19 cellular contexts compared by ENCODE assay signal in the genomic region with DNA sequence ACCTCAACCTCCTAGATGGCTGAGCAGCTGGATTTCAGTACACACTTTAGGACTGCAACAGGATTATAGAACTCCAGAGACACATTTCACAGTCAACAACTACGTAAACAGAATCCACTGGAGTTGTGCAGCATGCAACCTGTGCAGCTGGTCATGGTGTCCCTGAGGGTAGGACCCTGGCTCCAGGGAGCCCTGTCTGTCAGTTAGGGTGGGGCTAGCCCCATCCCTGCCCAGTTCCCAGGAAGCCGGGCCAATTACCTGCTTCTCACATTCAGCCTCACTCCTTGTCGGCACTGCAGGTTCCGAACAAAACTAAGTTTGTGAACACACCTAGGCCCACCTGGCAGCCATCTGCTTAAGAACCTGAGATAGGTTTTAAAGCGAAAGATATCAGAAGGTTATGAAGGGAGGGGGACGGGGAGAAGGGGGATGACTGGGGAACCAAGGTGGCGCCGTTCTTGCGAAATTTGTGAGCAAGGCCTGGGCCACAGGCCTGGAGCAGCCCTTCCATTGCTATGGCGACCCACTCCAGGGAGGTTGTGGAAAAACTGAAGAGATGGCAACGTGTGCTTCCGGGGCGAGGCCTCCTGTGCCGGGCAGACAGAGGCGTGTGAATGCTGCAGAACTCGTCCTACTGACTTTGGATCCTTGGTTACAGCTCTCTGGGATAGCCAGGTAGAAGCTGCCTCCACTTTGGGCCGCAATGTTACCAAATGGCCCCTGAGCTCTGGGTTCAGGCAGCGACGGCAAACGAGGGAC. TPM values are rescaled to one million over a fixed set of nuclear protein-coding genes. Genes with fewer than 3 reads are reported as not detected.
DNase-seq lines count a peak whose midpoint lies in the region; ATAC-seq, FAIRE-seq and TF ChIP-seq lines count a peak whose summit lies in the region.
"Had no signal": no experiment of that assay in that cellular context is flagged by ENCODE, and none has a peak within 500 bp of the region (broad histone marks: within the 10 kb centered on the region; RNA-seq: fewer than 3 reads in every experiment).

No MANE protein-coding gene starts in this region.

- ATAC-seq in GM21529 (IDR thresholded peaks at IDR 0.05; ENCODE audit: unreplicated experiment): no peak
- no peak for ATAC-seq in HG02678 (IDR thresholded peaks at IDR 0.05; ENCODE audit: unreplicated experiment)
- ATAC-seq: GM12878; stimulated activated naive B cell treated with anti-CD40 and anti-IgM and Interleukin-4, amounts not matched to agents 10 μg/mL and 1 μg/mL and 100 μg/mL, for 72 hours had no signal

- no peaks in the 10 kb centered on the region for H3K79me2 ChIP-seq in H1 (ENCODE audit: control insufficient read depth in 1 of 2, insufficient read depth in 2 of 2, low read length in 2 of 2)

- no peak overlapping the region for H3K56ac ChIP-seq in H1 (replicated peaks; ENCODE audit: insufficient read length, low read depth, low read length)

- no peaks in the 10 kb centered on the region; the same call in 1 of the 2 replicates for H3K79me1 ChIP-seq in H1 (ENCODE audit: low read depth, low read length)
- no peaks in the 10 kb centered on the region for H3K79me1 ChIP-seq in neuronal stem cell (ENCODE audit: low read depth, low read length)

- TF ChIP-seq POLR2A in H1 (IDR thresholded peaks at IDR 0.05; ENCODE audit: control extremely low read depth in 1 of 2, low read depth in 2 of 2, low read length in 2 of 2): no peak

- no peak for FAIRE-seq in H1 (lab: Jason Lieb, UNC)
- FAIRE-seq: GM12878 had no signal

- H3K4me1 ChIP-seq in H1 (replicated peaks in 1 of 4; ENCODE audit: control insufficient read depth in 3 of 4, insufficient read depth in 4 of 4, low read length in 3 of 4) (no peaks in the 10 kb centered on the region; a peak in 1 of 7 replicates), neuronal stem cell (ENCODE audit: control insufficient read depth in 2 of 2, insufficient read depth in 1 of 2, low read depth in 1 of 2, low read length in 2 of 2) (peaks cover 5 to 12% of the 10 kb centered on the region in 2 donors)

- H2BK15ac ChIP-seq in H1 (ENCODE audit: low read length): no peak overlapping the region
- H2BK15ac ChIP-seq in neuronal stem cell (ENCODE audit: low read length): no peak overlapping the region

- H2BK5ac ChIP-seq in H1 (ENCODE audit: low read depth, low read length): no peak overlapping the region
- H2BK5ac ChIP-seq in neuronal stem cell (ENCODE audit: low read length): no peak overlapping the region

- no peak for TF ChIP-seq CTCF in 22Rv1 (IDR thresholded peaks at IDR 0.05)
- no peak for TF ChIP-seq CTCF in H1 (IDR thresholded peaks at IDR 0.05; ENCODE audit: control extremely low read depth in 1 of 3, insufficient read depth in 1 of 3, low read depth in 1 of 3, low read length in 3 of 3)

- H3K14ac ChIP-seq in H1 (ENCODE audit: insufficient read length) (no peak overlapping the region), neuronal stem cell (ENCODE audit: low read length) (no peak overlapping the region)

- H3K9me3 ChIP-seq in H1 (ENCODE audit: insufficient read depth in 2 of 2, low read depth in 1 of 2, low read length in 1 of 2): no peaks in the 10 kb centered on the region
- no peaks in the 10 kb centered on the region for H3K9me3 ChIP-seq in neuronal stem cell (replicated peaks in 1 of 2; ENCODE audit: control insufficient read depth in 2 of 2, insufficient read depth in 1 of 2, low read depth in 1 of 2, low read length in 2 of 2)
- H3K9me3 ChIP-seq: adrenal gland had no signal

- CTCF ChIA-PET in H1 (lab: Charles Lee; ENCODE audit: partially characterized antibody): interaction anchor here (0.7 to 8.1 kb wide), 6 partner anchors 14 to 209 kb away, joined by 3 to 89 read pairs (median 4); no protein-coding TSS in a partner anchor

- 85% methylated on average over 18 of the region's 20 CpGs; no CpG with 5 or more reads in 1 of the 2 experiments for WGBS in H1 (ENCODE audit: extremely low coverage in 1 of 2, insufficient coverage in 1 of 2, insufficient read length in 1 of 2, insufficient replicate concordance in 2 of 2, low coverage in 1 of 2, low lambda C conversion rate in 2 of 2, missing lambda C conversion rate in 1 of 2), 2 experiments
- WGBS in neuronal stem cell (ENCODE audit: extremely low coverage in 2 of 2, insufficient read length in 2 of 2, insufficient replicate concordance in 1 of 2), 2 donors: no CpG with 5 or more reads among the region's 20 CpGs

- H3K23ac ChIP-seq in H1 (ENCODE audit: insufficient read length) (no peak overlapping the region), neuronal stem cell (ENCODE audit: low read depth, low read length, poor library complexity) (no peak overlapping the region)

- H2AFZ ChIP-seq in H1 (ENCODE audit: low read length) (no peak overlapping the region), neuronal stem cell (ENCODE audit: low read length) (no peak overlapping the region)

- H2BK12ac ChIP-seq in H1 (ENCODE audit: low read depth, low read length) (0 out of 2 replicates have a peak overlapping the region, but pooled peaks have one; percentile 39), neuronal stem cell (ENCODE audit: low read length) (no peak overlapping the region)

- no peak overlapping the region for H3K4ac ChIP-seq in H1 (replicated peaks; ENCODE audit: insufficient read length, low read depth, low read length)
- H3K4ac ChIP-seq in neuronal stem cell (ENCODE audit: low read length): no peak overlapping the region

- no peak overlapping the region for H2AK5ac ChIP-seq in H1 (ENCODE audit: low read depth, low read length)
- no peak overlapping the region for H2AK5ac ChIP-seq in neuronal stem cell (ENCODE audit: low read depth, low read length)

- H3K4me2 ChIP-seq in H1 (ENCODE audit: insufficient read depth in 1 of 2, low read depth in 2 of 2, low read length in 2 of 2): no peak overlapping the region
- no peak overlapping the region for H3K4me2 ChIP-seq in neuronal stem cell (ENCODE audit: insufficient read depth, low read length, poor library complexity, severe bottlenecking)

- H3K18ac ChIP-seq in H1 (ENCODE audit: extremely low read depth, low read length) (no peak overlapping the region), neuronal stem cell (ENCODE audit: low read length) (peak overlapping the region; percentile 3)

- peak overlapping the region; percentile 84 for H4K8ac ChIP-seq in H1 (ENCODE audit: extremely low read depth, insufficient read depth, low read length)
- no peak overlapping the region for H4K8ac ChIP-seq in neuronal stem cell (ENCODE audit: low read depth, low read length)

- no peak for TF ChIP-seq RAD21 in H1 (IDR thresholded peaks at IDR 0.05 in 1 of 2, conservative IDR thresholded peaks at IDR 0.05 in 1 of 2; ENCODE audit: low read depth in 2 of 2, low read length in 2 of 2)

- H2BK20ac ChIP-seq in H1 (ENCODE audit: low read length): no peak overlapping the region

- H2BK120ac ChIP-seq in H1 (replicated peaks; ENCODE audit: low read depth, low read length) (no peak overlapping the region), neuronal stem cell (ENCODE audit: low read depth, low read length) (no peak overlapping the region)

- POLR2A ChIA-PET in H1 (lab: Charles Lee; ENCODE audit: partially characterized antibody): no interaction called here

- H3K27me3 ChIP-seq in H7 (ENCODE audit: control insufficient read depth, insufficient read depth, low read length) (no peaks in the 10 kb centered on the region), H1 (replicated peaks in 1 of 4; ENCODE audit: control insufficient read depth in 3 of 4, extremely low read depth in 1 of 4, insufficient read depth in 3 of 4, low read length in 3 of 4) (no peaks in the 10 kb centered on the region), neuronal stem cell (ENCODE audit: control insufficient read depth in 3 of 3, insufficient read depth in 3 of 3, low read depth in 1 of 3, low read length in 3 of 3) (peaks cover 0 to 12% (median 0%) of the 10 kb centered on the region in 3 experiments)
- H3K27me3 ChIP-seq: adrenal gland had no signal

- H3K36me3 ChIP-seq in H7 (replicated peaks; ENCODE audit: control insufficient read depth, insufficient read depth, low read length): no peaks in the 10 kb centered on the region
- no peaks in the 10 kb centered on the region for H3K36me3 ChIP-seq in H1 (ENCODE audit: control insufficient read depth in 2 of 4, insufficient read depth in 4 of 4, low read length in 3 of 4)
- H3K36me3 ChIP-seq in neuronal stem cell (replicated peaks in 1 of 2; ENCODE audit: control insufficient read depth in 2 of 2, insufficient read depth in 2 of 2, low read length in 2 of 2): no peaks in the 10 kb centered on the region
- H3K36me3 ChIP-seq: adrenal gland had no signal

- no peak for TF ChIP-seq EP300 in H1 (IDR thresholded peaks at IDR 0.05; ENCODE audit: borderline replicate concordance in 1 of 2, low read depth in 2 of 2, low read length in 2 of 2)

- H4K20me1 ChIP-seq in H1 (replicated peaks in 1 of 2; ENCODE audit: control insufficient read depth in 1 of 2, insufficient read depth in 2 of 2, low read length in 2 of 2): no peaks in the 10 kb centered on the region

- peak overlapping the region; percentile 73 for H3K27ac ChIP-seq in 22Rv1
- no peak overlapping the region for H3K27ac ChIP-seq in H1 (ENCODE audit: low read depth, low read length)
- no peak overlapping the region for H3K27ac ChIP-seq in neuronal stem cell (replicated peaks; ENCODE audit: low read length)
- H3K27ac ChIP-seq: adrenal gland had no signal

- H4K91ac ChIP-seq in H1 (replicated peaks; ENCODE audit: insufficient read length, low read length): no peak overlapping the region
- H4K91ac ChIP-seq in neuronal stem cell (ENCODE audit: low read depth, low read length, poor library complexity): no peak overlapping the region

- no peak overlapping the region for H3K9ac ChIP-seq in H1 (replicated peaks in 1 of 4; ENCODE audit: extremely low read depth in 1 of 4, low read depth in 3 of 4, low read length in 3 of 4)
- H3K9ac ChIP-seq in neuronal stem cell (ENCODE audit: low read depth, low read length, poor library complexity): peak overlapping the region; percentile 53

- DNase-seq in H7 (peak; percentile 27), H1 (ENCODE audit: low read depth in 1 of 2, low spot score in 2 of 2) (peak in 1 of 2 experiments; percentile 44), neuronal stem cell (ENCODE audit: low spot score) (no peak), LoVo (ENCODE audit: low spot score) (no peak), HUDEP-2 (lab: John Stamatoyannopoulos, UW; ENCODE audit: unreplicated experiment in 76 of 76) (no peak)
- DNase-seq: activated CD8-positive, alpha-beta memory T cell treated with anti-CD3 and anti-CD28 coated beads, Interleukin-2, amount 50 U/mL, for 4 hours; DND-41; kidney glomerular epithelial cell; NCI-H526; SHP77; stimulated activated CD4-positive, alpha-beta T cell treated with anti-CD3 and anti-CD28 coated beads, Interleukin-2, amount 100 ng/mL, for 48 hours; stimulated activated naive B cell treated with anti-CD40 and anti-IgM and Interleukin-4, amounts not matched to agents 10 μg/mL and 1 μg/mL and 100 μg/mL, for 72 hours had no signal

- H4K5ac ChIP-seq in H1 (ENCODE audit: insufficient read length, low read depth, low read length): no peak overlapping the region

- H3K23me2 ChIP-seq in H1 (ENCODE audit: low read depth, low read length): no peaks in the 10 kb centered on the region

- H3K4me3 ChIP-seq in H7 (ENCODE audit: insufficient read depth, low read depth, low read length) (no peak overlapping the region), H1 (ENCODE audit: extremely low read depth in 1 of 4, insufficient read depth in 2 of 4, low read depth in 3 of 4, low read length in 4 of 4) (no peak overlapping the region), neuronal stem cell (ENCODE audit: low read length in 2 of 2) (no peak overlapping the region)
- H3K4me3 ChIP-seq: adrenal gland, GM12878 had no signal

RNA-seq across cellular contexts. Expression of a gene that starts 25.3 kb away (rescaled TPM):
- total RNA-seq in H7 (2014; rRNA removed; shearing (Covaris generic)): 2.7 and 3.9 TPM in 2 replicates
- total RNA-seq in H1 (2021; fragmentation: NEBNext Ultra II Directional; extraction: Animal tissue kit (Norgen Biotek cat#: 25700)): 6.1 and 7.1 TPM in 2 replicates
- polyA plus RNA-seq in H1 (2011; rRNA removed): 5.4 and 11.9 TPM in 2 replicates
- polyA plus RNA-seq in H1 (2011; cell fraction: cytosol; rRNA removed): 4.9 TPM
- polyA plus RNA-seq in H1 (2011; cell fraction: nucleus; rRNA removed): 14.8 TPM
- 1.7 to 5.5 TPM (median 3.9 TPM) in 4 replicates for polyA plus RNA-seq in H1 (2012, experiment 1 of 2)
- 2.2 TPM for polyA plus RNA-seq in H1 (2012, experiment 2 of 2)
- 1.9 TPM for polyA plus RNA-seq in H1 (2013, experiment 1 of 2)
- 2.1 TPM for polyA plus RNA-seq in H1 (2013, experiment 2 of 2)
- 8.7 and 9.3 TPM in 2 replicates for polyA minus RNA-seq in H1 (2011; rRNA and poly(A)+ RNA removed)
- polyA minus RNA-seq in H1 (2011; cell fraction: cytosol; rRNA and poly(A)+ RNA removed): 4.8 TPM
- polyA minus RNA-seq in H1 (2011; cell fraction: nucleus; rRNA and poly(A)+ RNA removed): 11.9 TPM
- 0.57 TPM for polyA plus RNA-seq in neuronal stem cell (2013, experiment 1 of 2)
- 0.93 TPM for polyA plus RNA-seq in neuronal stem cell (2013, experiment 2 of 2)

RNA-seq across cellular contexts. Expression of a gene that starts 55.3 kb away (rescaled TPM):
- total RNA-seq in H7 (2014; rRNA removed; shearing (Covaris generic)): 0.03 and 0.11 TPM in 2 replicates
- total RNA-seq in H1 (2021; fragmentation: NEBNext Ultra II Directional; extraction: Animal tissue kit (Norgen Biotek cat#: 25700)): 2.5 and 3.6 TPM in 2 replicates
- polyA plus RNA-seq in H1 (2011; rRNA removed): 5.1 and 6.2 TPM in 2 replicates
- 7.2 TPM for polyA plus RNA-seq in H1 (2011; cell fraction: cytosol; rRNA removed)
- polyA plus RNA-seq in H1 (2011; cell fraction: nucleus; rRNA removed): 12.6 TPM
- 6.0 to 8.0 TPM (median 6.6 TPM) in 4 replicates for polyA plus RNA-seq in H1 (2012, experiment 1 of 2)
- polyA plus RNA-seq in H1 (2012, experiment 2 of 2): 0.89 TPM
- polyA plus RNA-seq in H1 (2013, experiment 1 of 2): 0.83 TPM
- polyA plus RNA-seq in H1 (2013, experiment 2 of 2): 0.61 TPM
- 6.7 and 6.9 TPM in 2 replicates for polyA minus RNA-seq in H1 (2011; rRNA and poly(A)+ RNA removed)
- polyA minus RNA-seq in H1 (2011; cell fraction: cytosol; rRNA and poly(A)+ RNA removed): 4.8 TPM
- 10.0 TPM for polyA minus RNA-seq in H1 (2011; cell fraction: nucleus; rRNA and poly(A)+ RNA removed)
- polyA plus RNA-seq in neuronal stem cell (2013, experiment 1 of 2): 0.08 TPM
- 0.06 TPM for polyA plus RNA-seq in neuronal stem cell (2013, experiment 2 of 2)
- total RNA-seq: H4, HT1080 had no signal

RNA-seq across cellular contexts. Expression of a gene that starts 59.9 kb away (rescaled TPM):
- 27.4 and 30.4 TPM in 2 replicates for total RNA-seq in H7 (2014; rRNA removed; shearing (Covaris generic))
- total RNA-seq in H1 (2021; fragmentation: NEBNext Ultra II Directional; extraction: Animal tissue kit (Norgen Biotek cat#: 25700)): 36.8 and 41.5 TPM in 2 replicates
- polyA plus RNA-seq in H1 (2011; rRNA removed): 15.1 and 23.4 TPM in 2 replicates
- polyA plus RNA-seq in H1 (2011; cell fraction: cytosol; rRNA removed): 27.9 TPM
- 8.5 TPM for polyA plus RNA-seq in H1 (2011; cell fraction: nucleus; rRNA removed)
- polyA plus RNA-seq in H1 (2012, experiment 1 of 2): 23.3 to 41.1 TPM (median 25.3 TPM) in 4 replicates
- polyA plus RNA-seq in H1 (2012, experiment 2 of 2): 2.6 TPM
- 16.8 TPM for polyA plus RNA-seq in H1 (2013, experiment 1 of 2)
- 15.2 TPM for polyA plus RNA-seq in H1 (2013, experiment 2 of 2)
- polyA minus RNA-seq in H1 (2011; rRNA and poly(A)+ RNA removed): 24.8 and 45.7 TPM in 2 replicates
- polyA minus RNA-seq in H1 (2011; cell fraction: cytosol; rRNA and poly(A)+ RNA removed): 24.2 TPM
- 16.6 TPM for polyA minus RNA-seq in H1 (2011; cell fraction: nucleus; rRNA and poly(A)+ RNA removed)
- 8.8 TPM for polyA plus RNA-seq in neuronal stem cell (2013, experiment 1 of 2)
- polyA plus RNA-seq in neuronal stem cell (2013, experiment 2 of 2): 7.7 TPM
